In genomic region chr19:17334414-17335409, GRCh38 we compare ENCODE assay signal across 1 cellular context.
TF ChIP-seq lines count a peak whose summit lies in the region.

TSS of gene ANO8 (minus strand) at chr19:17334855. CDS start at chr19:17334670, 185 bp downstream.

TF ChIP-seq in HepG2, 621 proteins besides CTCF, POLR2A, EP300 and RAD21 (continued from another document and continues in another):
- TF ChIP-seq ZNF34 (CRISPR knock-in tag; IDR thresholded peaks at IDR 0.05; ENCODE audit: borderline replicate concordance) (no peak), SOX5 (CRISPR knock-in tag; IDR thresholded peaks at IDR 0.05; ENCODE audit: borderline replicate concordance) (peak; percentile 52; the same call in 1 of the 2 replicates), ZNF660 (CRISPR knock-in tag; IDR thresholded peaks at IDR 0.05; ENCODE audit: borderline replicate concordance, low read depth) (no peak), CERS6 (CRISPR knock-in tag; IDR thresholded peaks at IDR 0.05) (no peak), KAT2B (IDR thresholded peaks at IDR 0.05; ENCODE audit: borderline replicate concordance, low read depth, low read length) (no peak), ZBTB3 (CRISPR knock-in tag; IDR thresholded peaks at IDR 0.05; ENCODE audit: borderline replicate concordance, low read depth) (no peak), ARHGAP35 (CRISPR knock-in tag; IDR thresholded peaks at IDR 0.05; ENCODE audit: borderline replicate concordance) (no peak), CREB3 (CRISPR knock-in tag; IDR thresholded peaks at IDR 0.05) (no peak), RERE (CRISPR knock-in tag; IDR thresholded peaks at IDR 0.05; ENCODE audit: low read depth) (no peak), ZNF710 (CRISPR knock-in tag; IDR thresholded peaks at IDR 0.05; ENCODE audit: borderline replicate concordance) (peak; percentile 82; the same call in 1 of the 2 replicates), ZNF800 (CRISPR knock-in tag; IDR thresholded peaks at IDR 0.05) (peak; percentile 33; the same call in 1 of the 2 replicates), ZBTB38 (CRISPR knock-in tag; IDR thresholded peaks at IDR 0.05) (peak; percentile 81), REXO4 (CRISPR knock-in tag; IDR thresholded peaks at IDR 0.05; ENCODE audit: borderline replicate concordance) (no peak), DBP (CRISPR knock-in tag; IDR thresholded peaks at IDR 0.05; ENCODE audit: not compliant biosample characterization) (no peak), CCAR2 (optimal IDR thresholded peaks at IDR 0.05; ENCODE audit: low read depth, low read length) (no peak), CC2D1A (CRISPR knock-in tag; IDR thresholded peaks at IDR 0.05) (no peak), XRCC5 (optimal IDR thresholded peaks at IDR 0.05; ENCODE audit: low read length) (peak; percentile 94), MXD4 (CRISPR knock-in tag; IDR thresholded peaks at IDR 0.05) (0 out of 2 replicates have a peak, but pooled peaks have one; percentile 40), ZNF510 (CRISPR knock-in tag; IDR thresholded peaks at IDR 0.05; ENCODE audit: low read depth) (no peak), FOXA3 (CRISPR knock-in tag; IDR thresholded peaks at IDR 0.05) (peak; percentile 9; the same call in 1 of the 2 replicates), ZNF12 (CRISPR knock-in tag; IDR thresholded peaks at IDR 0.05) (no peak), RELA (CRISPR knock-in tag; IDR thresholded peaks at IDR 0.05) (no peak), RBM22 (optimal IDR thresholded peaks at IDR 0.05; ENCODE audit: low read length) (peak; percentile 57), GZF1 (CRISPR knock-in tag; IDR thresholded peaks at IDR 0.05) (no peak), ZNF33B (CRISPR knock-in tag; IDR thresholded peaks at IDR 0.05) (no peak), ATF1 (CRISPR knock-in tag; IDR thresholded peaks at IDR 0.05) (peak; percentile 49; the same call in 1 of the 2 replicates), ZNF891 (CRISPR knock-in tag; IDR thresholded peaks at IDR 0.05) (no peak), HNRNPUL1 (IDR thresholded peaks at IDR 0.05; ENCODE audit: low read depth, low read length) (no peak), ZNF792 (CRISPR knock-in tag; IDR thresholded peaks at IDR 0.05) (no peak), TP53 (CRISPR knock-in tag; conservative IDR thresholded peaks at IDR 0.05) (no peak), ZFP41 (CRISPR knock-in tag; IDR thresholded peaks at IDR 0.05; ENCODE audit: borderline replicate concordance) (no peak), ZNF782 (CRISPR knock-in tag; IDR thresholded peaks at IDR 0.05; ENCODE audit: borderline replicate concordance) (no peak), ZXDC (CRISPR knock-in tag; IDR thresholded peaks at IDR 0.05) (no peak), ARID2 (CRISPR knock-in tag; IDR thresholded peaks at IDR 0.05; ENCODE audit: borderline replicate concordance) (no peak), ZNF512 (CRISPR knock-in tag; IDR thresholded peaks at IDR 0.05) (no peak), SCMH1 (CRISPR knock-in tag; IDR thresholded peaks at IDR 0.05; ENCODE audit: borderline replicate concordance) (no peak), AFF4 (CRISPR knock-in tag; IDR thresholded peaks at IDR 0.05) (no peak), HNRNPL (IDR thresholded peaks at IDR 0.05; ENCODE audit: low read depth, low read length) (no peak), FIP1L1 (IDR thresholded peaks at IDR 0.05; ENCODE audit: borderline replicate concordance, insufficient read depth, low read depth, low read length) (no peak), ZNF607 (CRISPR knock-in tag; IDR thresholded peaks at IDR 0.05; ENCODE audit: borderline replicate concordance) (no peak), TBL1XR1 (IDR thresholded peaks at IDR 0.05; ENCODE audit: borderline replicate concordance, low read length, partially characterized antibody) (no peak)
